ENCODE assay signal across 9 cellular contexts in genomic region chr2:166375736-166376487, GRCh38. TPM values are rescaled to one million over a fixed set of nuclear protein-coding genes. Genes with fewer than 3 reads are reported as not detected.
DNase-seq lines count a peak whose midpoint lies in the region; ATAC-seq, FAIRE-seq and TF ChIP-seq lines count a peak whose summit lies in the region.
"Had no signal": no experiment of that assay in that cellular context is flagged by ENCODE, and none has a peak within 500 bp of the region (broad histone marks: within the 10 kb centered on the region; RNA-seq: fewer than 3 reads in every experiment).

Gene SCN9A (minus strand): TSS chr2:166375944. CDS start chr2:166311756, 64,188 bp downstream.

- H3K27ac ChIP-seq in gastroesophageal sphincter = peak within 1 kb of the TSS in 3 of 4 donors; percentile 33 to 56 (median 49)

- TF ChIP-seq CTCF in gastroesophageal sphincter (IDR thresholded peaks at IDR 0.05) (peak in 1 of 4 experiments; percentile 33), natural killer cell (IDR thresholded peaks at IDR 0.05) (no peak)

- POLR2A ChIA-PET in activated CD4-positive, alpha-beta memory T cell treated with anti-CD3 and anti-CD28 coated beads, Interleukin-2, amount 10 ng/mL, durations not matched to agents 7 days and 5 days (lab: Charles Lee) = no interaction called here
- POLR2A ChIA-PET in activated CD4-positive, alpha-beta memory T cell treated with anti-CD3 and anti-CD28 coated beads for 36 hours (lab: Charles Lee) = no interaction called here

- H3K27me3 Mint-ChIP-seq in activated CD4-positive, alpha-beta memory T cell treated with anti-CD3 and anti-CD28 coated beads, Interleukin-2, amount 10 ng/mL, durations not matched to agents 7 days and 5 days = peaks cover 38% of the 10 kb centered on the region
- H3K27me3 Mint-ChIP-seq in activated CD4-positive, alpha-beta memory T cell treated with anti-CD3 and anti-CD28 coated beads for 36 hours = peaks cover 26% of the 10 kb centered on the region
- H3K27me3 Mint-ChIP-seq in activated T-cell treated with anti-CD3 and anti-CD28 coated beads, Interleukin-2, amount 50 U/mL, for 4 hours (ENCODE audit: low read depth) = peaks cover 20% of the 10 kb centered on the region
- peaks cover 3 to 6% of the 10 kb centered on the region in 2 donors for H3K27me3 Mint-ChIP-seq in natural killer cell (ENCODE audit: low read depth in 2 of 2)

- H3K36me3 Mint-ChIP-seq in activated CD4-positive, alpha-beta memory T cell treated with anti-CD3 and anti-CD28 coated beads, Interleukin-2, amount 10 ng/mL, durations not matched to agents 7 days and 5 days (ENCODE audit: low read depth) = no peaks in the 10 kb centered on the region
- no peaks in the 10 kb centered on the region for H3K36me3 Mint-ChIP-seq in activated CD4-positive, alpha-beta memory T cell treated with anti-CD3 and anti-CD28 coated beads for 36 hours
- no peaks in the 10 kb centered on the region for H3K36me3 Mint-ChIP-seq in activated T-cell treated with anti-CD3 and anti-CD28 coated beads, Interleukin-2, amount 50 U/mL, for 4 hours (ENCODE audit: insufficient read depth)
- H3K36me3 Mint-ChIP-seq in natural killer cell = no peaks in the 10 kb centered on the region

- no peak for TF ChIP-seq EP300 in gastroesophageal sphincter (IDR thresholded peaks at IDR 0.05)

- peak; percentile 36 for DNase-seq in activated CD4-positive, alpha-beta memory T cell treated with anti-CD3 and anti-CD28 coated beads, Interleukin-2, amount 10 ng/mL, durations not matched to agents 7 days and 5 days
- no peak for DNase-seq in activated CD4-positive, alpha-beta memory T cell treated with anti-CD3 and anti-CD28 coated beads for 36 hours
- DNase-seq in NCI-H2227 (lab: John Stamatoyannopoulos, UW; ENCODE audit: unreplicated experiment) = peak; percentile 98
- DNase-seq in activated T-cell treated with anti-CD3 and anti-CD28 coated beads, Interleukin-2, amount 50 U/mL, for 4 hours = peak; percentile 8
- no peak for DNase-seq in natural killer cell
- DNase-seq in urothelium cell line (ENCODE audit: low spot score) = peak; percentile 90

- peak in 1 of 2 donors; percentile 8 for TF ChIP-seq POLR2A in gastroesophageal sphincter (IDR thresholded peaks at IDR 0.05)

- peak within 1 kb of the TSS; percentile 66 for H3K4me3 Mint-ChIP-seq in activated CD4-positive, alpha-beta memory T cell treated with anti-CD3 and anti-CD28 coated beads, Interleukin-2, amount 10 ng/mL, durations not matched to agents 7 days and 5 days
- H3K4me3 Mint-ChIP-seq in activated CD4-positive, alpha-beta memory T cell treated with anti-CD3 and anti-CD28 coated beads for 36 hours = no peak within 1 kb of the TSS
- peak within 1 kb of the TSS; percentile 10 for H3K4me3 Mint-ChIP-seq in activated T-cell treated with anti-CD3 and anti-CD28 coated beads, Interleukin-2, amount 50 U/mL, for 4 hours
- peak within 1 kb of the TSS; percentile 76 for H3K4me3 Mint-ChIP-seq in natural killer cell

- FAIRE-seq in urothelium cell line (lab: Jason Lieb, UNC) = peak; percentile 92
- FAIRE-seq: islet of Langerhans had no signal

- H3K27ac Mint-ChIP-seq in activated CD4-positive, alpha-beta memory T cell treated with anti-CD3 and anti-CD28 coated beads, Interleukin-2, amount 10 ng/mL, durations not matched to agents 7 days and 5 days = no peak within 1 kb of the TSS
- H3K27ac Mint-ChIP-seq in activated CD4-positive, alpha-beta memory T cell treated with anti-CD3 and anti-CD28 coated beads for 36 hours = no peak within 1 kb of the TSS
- H3K27ac Mint-ChIP-seq in natural killer cell = no peak within 1 kb of the TSS

- H3K4me3 ChIP-seq in gastroesophageal sphincter = peak within 1 kb of the TSS; percentile 38 to 64

- CTCF ChIA-PET in activated CD4-positive, alpha-beta memory T cell treated with anti-CD3 and anti-CD28 coated beads, Interleukin-2, amount 10 ng/mL, durations not matched to agents 7 days and 5 days (lab: Charles Lee) = interaction anchor here (0.6 to 1.9 kb wide), 3 partner anchors 9 to 120 kb away, joined by 3 to 9 read pairs (median 5); no protein-coding TSS in a partner anchor
- CTCF ChIA-PET in activated CD4-positive, alpha-beta memory T cell treated with anti-CD3 and anti-CD28 coated beads for 36 hours (lab: Charles Lee) = no interaction called here

- intact Hi-C loops in activated CD4-positive, alpha-beta memory T cell treated with anti-CD3 and anti-CD28 coated beads for 36 hours (cut with micrococcal nuclease) = no loop called here
- intact Hi-C loops in natural killer cell (cut with micrococcal nuclease) = no loop called here

- peaks cover 18% of the 10 kb centered on the region for H3K4me1 Mint-ChIP-seq in activated CD4-positive, alpha-beta memory T cell treated with anti-CD3 and anti-CD28 coated beads, Interleukin-2, amount 10 ng/mL, durations not matched to agents 7 days and 5 days
- H3K4me1 Mint-ChIP-seq in activated CD4-positive, alpha-beta memory T cell treated with anti-CD3 and anti-CD28 coated beads for 36 hours (ENCODE audit: low read depth) = peaks cover 9% of the 10 kb centered on the region
- H3K4me1 Mint-ChIP-seq in activated T-cell treated with anti-CD3 and anti-CD28 coated beads, Interleukin-2, amount 50 U/mL, for 4 hours (ENCODE audit: low read depth) = peaks cover 4% of the 10 kb centered on the region
- peaks cover 11% of the 10 kb centered on the region in 2 donors for H3K4me1 Mint-ChIP-seq in natural killer cell

- 3% methylated on average over 7 of the region's 45 CpGs; no CpG with 5 or more reads in 1 of the 2 donors for WGBS in gastroesophageal sphincter (ENCODE audit: low coverage in 1 of 2), 2 donors

- H3K4me1 ChIP-seq in gastroesophageal sphincter = peaks cover 0 to 24% (median 0%) of the 10 kb centered on the region in 3 donors

- no peaks in the 10 kb centered on the region for H3K9me3 ChIP-seq in gastroesophageal sphincter

- ATAC-seq in HG02970 (IDR thresholded peaks at IDR 0.05; ENCODE audit: low FRiP score, unreplicated experiment) = peak; percentile 74
- ATAC-seq in activated T-cell treated with anti-CD3 and anti-CD28 coated beads, Interleukin-2, amount 50 U/mL, for 4 hours = peak; percentile 81 to 83
- peak; percentile 92 for ATAC-seq in gastroesophageal sphincter
- peak; percentile 36 to 62 (median 41) for ATAC-seq in natural killer cell

- H3K27me3 ChIP-seq in gastroesophageal sphincter = peaks cover 17% of the 10 kb centered on the region

- H3K36me3 ChIP-seq in gastroesophageal sphincter = no peaks in the 10 kb centered on the region

- H3K9me3 Mint-ChIP-seq in activated CD4-positive, alpha-beta memory T cell treated with anti-CD3 and anti-CD28 coated beads, Interleukin-2, amount 10 ng/mL, durations not matched to agents 7 days and 5 days = no peaks in the 10 kb centered on the region
- no peaks in the 10 kb centered on the region for H3K9me3 Mint-ChIP-seq in activated CD4-positive, alpha-beta memory T cell treated with anti-CD3 and anti-CD28 coated beads for 36 hours
- H3K9me3 Mint-ChIP-seq in activated T-cell treated with anti-CD3 and anti-CD28 coated beads, Interleukin-2, amount 50 U/mL, for 4 hours = no peaks in the 10 kb centered on the region
- H3K9me3 Mint-ChIP-seq in natural killer cell = peaks cover 0 to 2% of the 10 kb centered on the region in 2 donors

RNA-seq across cellular contexts. Expression of gene SCN9A, which starts in this region (rescaled TPM):
- total RNA-seq in activated CD4-positive, alpha-beta memory T cell treated with anti-CD3 and anti-CD28 coated beads, Interleukin-2, amount 10 ng/mL, durations not matched to agents 7 days and 5 days = under 1 TPM; 0.15 TPM
- total RNA-seq in activated CD4-positive, alpha-beta memory T cell treated with anti-CD3 and anti-CD28 coated beads for 36 hours = not detected
- under 1 TPM in 1 of 3 donors, not detected in 2; 0.13 TPM for total RNA-seq in activated T-cell treated with anti-CD3 and anti-CD28 coated beads, Interleukin-2, amount 50 U/mL, for 4 hours
- 1 to 10 TPM; 3.1 to 7.7 (median 6.2) TPM for total RNA-seq in gastroesophageal sphincter
- 1 to 10 TPM in 1 of 3 donors, under 1 TPM in 2; 0.28 to 1.4 (median 0.39) TPM for total RNA-seq in natural killer cell

Comparison
In these comparisons a context has a peak if more than half of its experiments do, and no peak if none do; other contexts are left out.
1. Peak in DNase-seq in activated CD4-positive, alpha-beta memory T cell treated with anti-CD3 and anti-CD28 coated beads, Interleukin-2, amount 10 ng/mL, durations not matched to agents 7 days and 5 days; RNA of the gene not detected or under 1 TPM.
2. Peak in DNase-seq and ATAC-seq in activated T-cell treated with anti-CD3 and anti-CD28 coated beads, Interleukin-2, amount 50 U/mL, for 4 hours; RNA of the gene not detected or under 1 TPM.
3. DNase-seq: peak in NCI-H2227 (single experiment) and urothelium cell line (single experiment); none in activated CD4-positive, alpha-beta memory T cell treated with anti-CD3 and anti-CD28 coated beads for 36 hours (single experiment) and natural killer cell (single experiment).
4. ATAC-seq: peak in every context shown above with its lines; median percentile 92 in gastroesophageal sphincter; 82 in activated T-cell treated with anti-CD3 and anti-CD28 coated beads, Interleukin-2, amount 50 U/mL, for 4 hours; 74 in HG02970; 41 in natural killer cell.